In genomic region chr2:138137949-138138348, GRCh38 we compare ENCODE assay signal across 17 cellular contexts.
"Had no signal": no experiment of that assay in that cellular context is flagged by ENCODE, and none has a peak within 500 bp of the region (broad histone marks: within the 10 kb centered on the region; RNA-seq: fewer than 3 reads in every experiment).

No MANE protein-coding gene starts in this region.

- H3K36me3 Mint-ChIP-seq: naive thymus-derived CD8-positive, alpha-beta T cell had no signal

- H3K4me1 ChIP-seq: esophagus muscularis mucosa, psoas muscle, right lobe of liver, stomach had no signal

- ATAC-seq: left cardiac atrium; left ventricle myocardium superior; naive thymus-derived CD8-positive, alpha-beta T cell; psoas muscle had no signal

- H3K27ac ChIP-seq: dorsolateral prefrontal cortex, esophagus muscularis mucosa, neutrophil, psoas muscle, right lobe of liver, stomach had no signal

- H3K27me3 ChIP-seq: dorsolateral prefrontal cortex, esophagus muscularis mucosa, neutrophil, right lobe of liver, stomach had no signal

- H3K9me3 ChIP-seq: neutrophil, right lobe of liver had no signal

- H3K27me3 Mint-ChIP-seq: naive thymus-derived CD8-positive, alpha-beta T cell had no signal

- H3K27ac Mint-ChIP-seq: naive thymus-derived CD8-positive, alpha-beta T cell had no signal

- H3K4me3 ChIP-seq: dorsolateral prefrontal cortex, esophagus muscularis mucosa, lung, psoas muscle, right lobe of liver, stomach had no signal

- H3K4me3 Mint-ChIP-seq: naive thymus-derived CD8-positive, alpha-beta T cell had no signal

- H3K36me3 ChIP-seq: esophagus muscularis mucosa, neutrophil, right lobe of liver, stomach had no signal

- H3K4me1 Mint-ChIP-seq: naive thymus-derived CD8-positive, alpha-beta T cell had no signal

- FAIRE-seq: kidney had no signal

- DNase-seq: cortex of kidney; dorsolateral prefrontal cortex; effector CD8-positive, alpha-beta T cell; foreskin fibroblast; kidney; left cardiac atrium; left ventricle myocardium superior; naive thymus-derived CD8-positive, alpha-beta T cell; psoas muscle; retina; right lobe of liver; stimulated activated naive CD4-positive, alpha-beta T cell; stomach; trophoblast cell had no signal
